23 cellular contexts compared by ENCODE assay signal in genomic region chr16:1918312-1918889, GRCh38. TPM values are rescaled to one million over a fixed set of nuclear protein-coding genes. Genes with fewer than 3 reads are reported as not detected.
DNase-seq lines count a peak whose midpoint lies in the region; ATAC-seq and TF ChIP-seq lines count a peak whose summit lies in the region.
"Had no signal": no experiment of that assay in that cellular context is flagged by ENCODE, and none has a peak within 500 bp of the region (broad histone marks: within the 10 kb centered on the region; RNA-seq: fewer than 3 reads in every experiment).

TSS of gene HS3ST6 (minus strand) at chr16:1918415. CDS start at chr16:1918323, 92 bp downstream.

- H3K27ac Mint-ChIP-seq in neural crest cell (ENCODE audit: unreplicated experiment), result no peak within 1 kb of the TSS
- H3K27ac Mint-ChIP-seq in activated T-cell treated with anti-CD3 and anti-CD28 coated beads, Interleukin-2, amount 50 U/mL, for 72 hours, result no peak within 1 kb of the TSS
- H3K27ac Mint-ChIP-seq: activated CD8-positive, alpha-beta memory T cell treated with anti-CD3 and anti-CD28 coated beads, Interleukin-2, amount 10 ng/mL, durations not matched to agents 7 days and 5 days; activated naive CD4-positive, alpha-beta T cell treated with anti-CD3 and anti-CD28 coated beads for 36 hours had no signal

- H3K9ac ChIP-seq in HUES6 (ENCODE audit: low read length), result no peak within 1 kb of the TSS

- H3K9me3 Mint-ChIP-seq in neural crest cell, result no peaks in the 10 kb centered on the region
- no peaks in the 10 kb centered on the region for H3K9me3 Mint-ChIP-seq in activated T-cell treated with anti-CD3 and anti-CD28 coated beads, Interleukin-2, amount 50 U/mL, for 72 hours
- H3K9me3 Mint-ChIP-seq: activated naive CD4-positive, alpha-beta T cell treated with anti-CD3 and anti-CD28 coated beads for 36 hours had no signal

- H3K27me3 ChIP-seq in HUES6 (ENCODE audit: control insufficient read depth, insufficient read depth, low read length) (peaks cover 94% of the 10 kb centered on the region), esophagus squamous epithelium (peaks cover 11 to 100% (median 17%) of the 10 kb centered on the region in 4 donors)

- peak within 1 kb of the TSS; percentile 61 for H3K4me3 ChIP-seq in HUES6 (ENCODE audit: low read depth, low read length)
- H3K4me3 ChIP-seq in esophagus squamous epithelium, result peak within 1 kb of the TSS; percentile 20 to 55 (median 52)
- H3K4me3 ChIP-seq: body of pancreas had no signal

- no peaks in the 10 kb centered on the region for H3K36me3 ChIP-seq in HUES6 (ENCODE audit: control insufficient read depth, insufficient read depth, low read length)
- no peaks in the 10 kb centered on the region for H3K36me3 ChIP-seq in esophagus squamous epithelium

- H3K4me1 Mint-ChIP-seq in neural crest cell, result peaks cover 10% of the 10 kb centered on the region
- peaks cover 6% of the 10 kb centered on the region for H3K4me1 Mint-ChIP-seq in activated T-cell treated with anti-CD3 and anti-CD28 coated beads, Interleukin-2, amount 50 U/mL, for 72 hours (ENCODE audit: low read depth)
- H3K4me1 Mint-ChIP-seq: activated CD8-positive, alpha-beta memory T cell treated with anti-CD3 and anti-CD28 coated beads, Interleukin-2, amount 10 ng/mL, durations not matched to agents 7 days and 5 days had no signal

- H3K4me1 ChIP-seq in HUES6 (ENCODE audit: control insufficient read depth, insufficient read depth, low read length) (peaks cover 52% of the 10 kb centered on the region), esophagus squamous epithelium (peaks cover 37 to 77% (median 38%) of the 10 kb centered on the region in 3 donors)

- ATAC-seq in activated T-cell treated with anti-CD3 and anti-CD28 coated beads, Interleukin-2, amount 50 U/mL, for 72 hours (replicated peaks in 1 of 2), result no peak
- ATAC-seq: activated CD8-positive, alpha-beta memory T cell treated with anti-CD3 and anti-CD28 coated beads, Interleukin-2, amount 10 ng/mL, durations not matched to agents 7 days and 5 days; body of pancreas; HCT116 had no signal

- no peak within 1 kb of the TSS for H3K4me3 Mint-ChIP-seq in neural crest cell
- no peak within 1 kb of the TSS for H3K4me3 Mint-ChIP-seq in activated T-cell treated with anti-CD3 and anti-CD28 coated beads, Interleukin-2, amount 50 U/mL, for 72 hours
- H3K4me3 Mint-ChIP-seq: activated CD8-positive, alpha-beta memory T cell treated with anti-CD3 and anti-CD28 coated beads, Interleukin-2, amount 10 ng/mL, durations not matched to agents 7 days and 5 days; activated naive CD4-positive, alpha-beta T cell treated with anti-CD3 and anti-CD28 coated beads for 36 hours had no signal

- H3K27me3 Mint-ChIP-seq in neural crest cell (ENCODE audit: low read depth), result peaks cover 84% of the 10 kb centered on the region
- H3K27me3 Mint-ChIP-seq in activated T-cell treated with anti-CD3 and anti-CD28 coated beads, Interleukin-2, amount 50 U/mL, for 72 hours (ENCODE audit: low read depth), result peaks cover 58% of the 10 kb centered on the region

- H3K36me3 Mint-ChIP-seq in neural crest cell (ENCODE audit: low read depth), result no peaks in the 10 kb centered on the region
- peaks cover 0 to 1% of the 10 kb centered on the region in 2 donors for H3K36me3 Mint-ChIP-seq in activated T-cell treated with anti-CD3 and anti-CD28 coated beads, Interleukin-2, amount 50 U/mL, for 72 hours (ENCODE audit: insufficient read depth in 2 of 2)
- H3K36me3 Mint-ChIP-seq: activated CD8-positive, alpha-beta memory T cell treated with anti-CD3 and anti-CD28 coated beads, Interleukin-2, amount 10 ng/mL, durations not matched to agents 7 days and 5 days had no signal

- TF ChIP-seq POLR2A in esophagus squamous epithelium (IDR thresholded peaks at IDR 0.05), result no peak

- DNase-seq in DMS53 (lab: John Stamatoyannopoulos, UW), result peak; percentile 50
- no peak for DNase-seq in DMS53 treated with DMSO at 0.1 percent for 48 hours (lab: John Stamatoyannopoulos, UW; ENCODE audit: unreplicated experiment)
- no peak for DNase-seq in esophagus squamous epithelium (lab: John Stamatoyannopoulos, UW)
- DNase-seq in neural crest cell (ENCODE audit: low read depth, low spot score), result peak; percentile 32
- no peak for DNase-seq in DMS153 treated with DMSO at 0.1 percent for 48 hours (lab: John Stamatoyannopoulos, UW; ENCODE audit: unreplicated experiment)
- no peak for DNase-seq in activated T-cell treated with anti-CD3 and anti-CD28 coated beads, Interleukin-2, amount 50 U/mL, for 72 hours
- no peak for DNase-seq in NK-92 (lab: John Stamatoyannopoulos, UW; ENCODE audit: unreplicated experiment)
- DNase-seq: activated CD4-positive, CD25-positive, alpha-beta regulatory T cell; activated CD8-positive, alpha-beta memory T cell treated with anti-CD3 and anti-CD28 coated beads, Interleukin-2, amount 10 ng/mL, durations not matched to agents 7 days and 5 days; activated naive CD4-positive, alpha-beta T cell treated with anti-CD3 and anti-CD28 coated beads for 36 hours; body of pancreas; C1 segment of cervical spinal cord; KG1; kidney; NCI-H1105 treated with DMSO at 0.1 percent for 48 hours; NCI-H524 treated with DMSO at 0.1 percent for 48 hours; posterior cingulate gyrus; T-helper 1 cell had no signal

- H3K9me3 ChIP-seq in HUES6 (ENCODE audit: control insufficient read depth, insufficient read depth, low read depth, low read length) (0 out of 2 replicates have a peak, but pooled peaks cover 2% of the 10 kb centered on the region), esophagus squamous epithelium (no peaks in the 10 kb centered on the region)
- H3K9me3 ChIP-seq: body of pancreas had no signal

- TF ChIP-seq CTCF in esophagus squamous epithelium (IDR thresholded peaks at IDR 0.05), result no peak
- TF ChIP-seq CTCF in neural crest cell (conservative IDR thresholded peaks at IDR 0.05), result no peak

- WGBS in esophagus squamous epithelium, 2 donors, result no CpG with 5 or more reads among the region's 65 CpGs

- intact Hi-C loops in esophagus squamous epithelium (cut with DNase I), result no loop called here

- no peak within 1 kb of the TSS for H3K27ac ChIP-seq in HUES6 (ENCODE audit: low read depth, low read length)
- H3K27ac ChIP-seq in esophagus squamous epithelium, result peak within 1 kb of the TSS in 2 of 4 donors; percentile 33 to 55
- H3K27ac ChIP-seq: 22Rv1, body of pancreas had no signal

RNA-seq across cellular contexts. Expression of gene HS3ST6, which starts in this region (rescaled TPM):
- 1 to 10 TPM; 1.6 to 9.9 (median 6.3) TPM for total RNA-seq in esophagus squamous epithelium
- total RNA-seq in neural crest cell, result not detected in 2 replicates
- not detected for total RNA-seq in activated T-cell treated with anti-CD3 and anti-CD28 coated beads, Interleukin-2, amount 50 U/mL, for 72 hours
- total RNA-seq: activated CD8-positive, alpha-beta memory T cell treated with anti-CD3 and anti-CD28 coated beads, Interleukin-2, amount 10 ng/mL, durations not matched to agents 7 days and 5 days; activated naive CD4-positive, alpha-beta T cell treated with anti-CD3 and anti-CD28 coated beads for 36 hours; body of pancreas; RPMI7951; subcutaneous adipose tissue had no signal

Comparison
In these comparisons a context has a peak if more than half of its experiments do, and no peak if none do; other contexts are left out.
1. Peak in DNase-seq in neural crest cell; RNA of the gene not detected or under 1 TPM.